ENCODE assay signal across 1 cellular context in genomic region chr10:72354356-72355213, GRCh38.
TF ChIP-seq lines count a peak whose summit lies in the region.

Gene DNAJB12, minus strand, starts transcription at chr10:72354919. Its CDS starts 22 bp downstream, at chr10:72354897.

TF ChIP-seq in HepG2, 621 proteins besides CTCF, POLR2A, EP300 and RAD21 (continued from another document and continues in another):
- TF ChIP-seq PATZ1 (CRISPR knock-in tag; IDR thresholded peaks at IDR 0.05) (peak; percentile 88), KLF16 (CRISPR knock-in tag; IDR thresholded peaks at IDR 0.05) (peak in 1 of 2 experiments; percentile 82; a peak in 2 of 4 replicates), ZNF556 (CRISPR knock-in tag; IDR thresholded peaks at IDR 0.05; ENCODE audit: borderline replicate concordance) (peak; percentile 85), ZBTB40 (IDR thresholded peaks at IDR 0.05) (no peak), ZBTB40 (CRISPR knock-in tag; IDR thresholded peaks at IDR 0.05) (peak; percentile 87), ZFP36L2 (CRISPR knock-in tag; IDR thresholded peaks at IDR 0.05) (no peak), ZSCAN30 (CRISPR knock-in tag; IDR thresholded peaks at IDR 0.05) (no peak), ATF4 (CRISPR knock-in tag; IDR thresholded peaks at IDR 0.05) (peak in 1 of 2 experiments; percentile 71; a peak in 2 of 4 replicates), ZMYM4 (CRISPR knock-in tag; IDR thresholded peaks at IDR 0.05) (peak; percentile 94), FOXC1 (CRISPR knock-in tag; IDR thresholded peaks at IDR 0.05; ENCODE audit: borderline replicate concordance) (peak; percentile 59; the same call in 1 of the 2 replicates), BRD4 (CRISPR knock-in tag; IDR thresholded peaks at IDR 0.05) (peak; percentile 83; the same call in 1 of the 2 replicates), ATF2 (CRISPR knock-in tag; IDR thresholded peaks at IDR 0.05) (peak; percentile 77), MBD4 (IDR thresholded peaks at IDR 0.05; ENCODE audit: borderline replicate concordance, low read length) (no peak), ZNF138 (CRISPR knock-in tag; IDR thresholded peaks at IDR 0.05; ENCODE audit: low read depth) (no peak), TFE3 (CRISPR knock-in tag; IDR thresholded peaks at IDR 0.05) (peak; percentile 44; the same call in 1 of the 2 replicates), ZNF329 (CRISPR knock-in tag; IDR thresholded peaks at IDR 0.05; ENCODE audit: low read depth) (0 out of 2 replicates have a peak, but pooled peaks have one; percentile 51), GATAD1 (CRISPR knock-in tag; IDR thresholded peaks at IDR 0.05) (peak; percentile 97), SRSF4 (IDR thresholded peaks at IDR 0.05; ENCODE audit: low read depth, low read length, poor library complexity, severe bottlenecking) (no peak), SOX5 (CRISPR knock-in tag; IDR thresholded peaks at IDR 0.05; ENCODE audit: borderline replicate concordance) (peak; percentile 39; the same call in 1 of the 2 replicates), THAP8 (CRISPR knock-in tag; IDR thresholded peaks at IDR 0.05; ENCODE audit: borderline replicate concordance) (no peak; the same call in 1 of the 2 replicates), KLF12 (CRISPR knock-in tag; IDR thresholded peaks at IDR 0.05; ENCODE audit: borderline replicate concordance) (peak; percentile 75; the same call in 1 of the 2 replicates), U2AF2 (IDR thresholded peaks at IDR 0.05; ENCODE audit: low read depth, low read length) (no peak), KDM5B (CRISPR knock-in tag; IDR thresholded peaks at IDR 0.05; ENCODE audit: borderline replicate concordance) (peak; percentile 67; the same call in 1 of the 2 replicates), ZNF687 (CRISPR knock-in tag; IDR thresholded peaks at IDR 0.05) (peak; percentile 84), ZNF576 (CRISPR knock-in tag; IDR thresholded peaks at IDR 0.05) (0 out of 2 replicates have a peak, but pooled peaks have one; percentile 30), ZNF709 (CRISPR knock-in tag; IDR thresholded peaks at IDR 0.05) (peak; percentile 93), PAWR (CRISPR knock-in tag; IDR thresholded peaks at IDR 0.05; ENCODE audit: borderline replicate concordance) (no peak), FOXP1 (IDR thresholded peaks at IDR 0.05) (0 out of 2 replicates have a peak, but pooled peaks have one; percentile 10), FOXP1 (CRISPR knock-in tag; IDR thresholded peaks at IDR 0.05) (peak; percentile 13; the same call in 1 of the 2 replicates), POGZ (CRISPR knock-in tag; IDR thresholded peaks at IDR 0.05) (peak; percentile 92), HNRNPL (IDR thresholded peaks at IDR 0.05; ENCODE audit: low read depth, low read length) (0 out of 2 replicates have a peak, but pooled peaks have one; percentile 59), RXRB (CRISPR knock-in tag; IDR thresholded peaks at IDR 0.05; ENCODE audit: borderline replicate concordance) (peak; percentile 59), TP53 (CRISPR knock-in tag; conservative IDR thresholded peaks at IDR 0.05) (peak; percentile 81; the same call in 1 of the 2 replicates), ZNF652 (CRISPR knock-in tag; IDR thresholded peaks at IDR 0.05; ENCODE audit: borderline replicate concordance, low read depth) (no peak), RFXANK (CRISPR knock-in tag; IDR thresholded peaks at IDR 0.05) (0 out of 2 replicates have a peak, but pooled peaks have one; percentile 23), NFKBIZ (CRISPR knock-in tag; IDR thresholded peaks at IDR 0.05) (no peak; the same call in 1 of the 2 replicates)
